9 cellular contexts compared by ENCODE assay signal in the genomic region with DNA sequence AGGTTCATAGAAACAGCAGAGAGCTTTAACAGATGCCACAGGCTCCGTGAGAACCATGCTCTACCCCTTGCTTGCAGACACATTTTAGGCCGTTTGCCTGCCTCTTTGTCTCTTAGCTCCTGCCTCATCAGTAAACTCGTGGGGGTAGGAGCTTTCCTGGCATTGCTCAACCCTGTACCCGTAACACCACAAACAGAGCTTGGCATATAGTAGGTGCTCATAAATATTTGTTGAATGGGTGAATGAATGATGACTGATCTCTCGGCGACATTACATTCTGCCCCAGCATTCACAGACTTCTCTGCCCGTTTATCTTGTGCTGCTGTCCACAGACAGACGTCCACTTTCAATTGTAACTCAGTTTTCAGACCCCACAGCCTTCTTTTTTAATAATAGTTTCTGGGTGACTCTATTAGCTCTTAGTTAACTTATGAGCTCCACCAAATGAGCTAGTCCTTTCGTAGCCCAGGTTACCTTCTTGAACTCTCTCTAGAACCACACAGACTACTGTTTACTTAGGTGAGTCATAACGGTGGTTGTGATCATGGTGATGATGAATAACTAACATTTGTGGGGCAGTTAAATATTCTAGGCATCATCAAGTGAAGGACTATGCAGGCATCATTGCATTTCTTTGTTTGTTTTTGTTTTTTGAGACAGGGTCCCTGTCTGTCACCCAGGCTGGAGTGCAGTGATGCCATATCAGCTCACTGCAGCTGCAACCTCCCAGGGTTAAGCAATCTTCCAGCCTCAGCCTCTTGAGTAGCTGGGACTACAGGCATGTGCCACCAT.
DNase-seq lines count a peak whose midpoint lies in the region; ATAC-seq and TF ChIP-seq lines count a peak whose summit lies in the region.
"Had no signal": no experiment of that assay in that cellular context is flagged by ENCODE, and none has a peak within 500 bp of the region (broad histone marks: within the 10 kb centered on the region; RNA-seq: fewer than 3 reads in every experiment).

No MANE protein-coding gene starts in this region.

- peak; percentile 50 for ATAC-seq in GM18858 (IDR thresholded peaks at IDR 0.05; ENCODE audit: unreplicated experiment)
- ATAC-seq in HG03066 (IDR thresholded peaks at IDR 0.05; ENCODE audit: low read depth, unreplicated experiment): peak; percentile 65

- peaks cover 0 to 37% (median 10%) of the 10 kb centered on the region in 4 donors for H3K4me1 ChIP-seq in stomach

- H3K9me3 ChIP-seq in stomach: no peaks in the 10 kb centered on the region

- TF ChIP-seq EP300 in stomach (IDR thresholded peaks at IDR 0.05): no peak

- no peak overlapping the region for H3K4me3 ChIP-seq in stomach
- H3K4me3 ChIP-seq: cardiac muscle cell had no signal

- peak overlapping the region in 1 of 5 donors; percentile 50 for H3K27ac ChIP-seq in stomach
- H3K27ac ChIP-seq: cardiac muscle cell had no signal

- no peaks in the 10 kb centered on the region for H3K27me3 ChIP-seq in stomach
- H3K27me3 ChIP-seq: cardiac muscle cell had no signal

- DNase-seq in SW480 (ENCODE audit: low spot score) (peak; percentile 89), lung microvascular endothelial cell (ENCODE audit: low read depth in 2 of 2) (peak; percentile 39 to 59), stomach (no peak), retina (no peak), HuH-7 (ENCODE audit: low spot score) (no peak), inferior parietal cortex (ENCODE audit: extremely low spot score) (no peak)

- intact Hi-C loops in stomach (cut with DNase I; ENCODE audit: low total_unique reads): no loop called here

- TF ChIP-seq CTCF in stomach (IDR thresholded peaks at IDR 0.05): no peak

- WGBS in stomach, 5 donors: 54 to 70% (median 67%) methylated on average over 10 of the region's 10 CpGs

- H3K36me3 ChIP-seq in stomach: no peaks in the 10 kb centered on the region
- H3K36me3 ChIP-seq: cardiac muscle cell had no signal

- no peak for TF ChIP-seq POLR2A in stomach (IDR thresholded peaks at IDR 0.05)

Comparison
In these comparisons a context has a peak if more than half of its experiments do, and no peak if none do; other contexts are left out.
1. DNase-seq: peak in SW480 (single experiment) and lung microvascular endothelial cell (2 of 2); none in stomach (single experiment), retina (single experiment), HuH-7 (single experiment) and inferior parietal cortex (single experiment).